ENCODE assay signal across 27 cellular contexts in genomic region chr3:103393395-103394186, GRCh38.
DNase-seq lines count a peak whose midpoint lies in the region; ATAC-seq, FAIRE-seq and TF ChIP-seq lines count a peak whose summit lies in the region.
"Had no signal": no experiment of that assay in that cellular context is flagged by ENCODE, and none has a peak within 500 bp of the region (broad histone marks: within the 10 kb centered on the region; RNA-seq: fewer than 3 reads in every experiment).

No MANE protein-coding gene starts in this region.

- WGBS in suprapubic skin, result 57% methylated on average over 4 of the region's 4 CpGs
- WGBS in stomach, 5 donors, result 65 to 74% (median 68%) methylated on average over 4 of the region's 4 CpGs

- H3K4me1 ChIP-seq in suprapubic skin (no peaks in the 10 kb centered on the region), stomach (no peaks in the 10 kb centered on the region), left lung (no peaks in the 10 kb centered on the region)
- H3K4me1 ChIP-seq: gastrocnemius medialis, tibial nerve had no signal

- FAIRE-seq in A204.1 (lab: Jason Lieb, UNC), result peak; percentile 60

- H3K27me3 ChIP-seq in suprapubic skin, result no peaks in the 10 kb centered on the region
- no peaks in the 10 kb centered on the region for H3K27me3 ChIP-seq in stomach
- no peaks in the 10 kb centered on the region for H3K27me3 ChIP-seq in left lung
- H3K27me3 ChIP-seq: cardiac muscle cell, gastrocnemius medialis, tibial nerve had no signal

- TF ChIP-seq POLR2A in suprapubic skin (IDR thresholded peaks at IDR 0.05) (no peak), stomach (IDR thresholded peaks at IDR 0.05) (no peak)

- TF ChIP-seq CTCF in suprapubic skin (IDR thresholded peaks at IDR 0.05) (no peak), stomach (IDR thresholded peaks at IDR 0.05) (no peak), left lung (IDR thresholded peaks at IDR 0.05) (no peak)

- DNase-seq in H4 (ENCODE audit: low spot score) (peak; percentile 5), amniotic epithelial cell (ENCODE audit: low read depth) (peak; percentile 43), iris pigment epithelial cell (ENCODE audit: low read depth) (peak; percentile 45), suprapubic skin (ENCODE audit: low spot score in 2 of 2) (no peak), stomach (no peak), left lung (no peak)
- DNase-seq: activated CD4-positive, alpha-beta memory T cell treated with anti-CD3 and anti-CD28 coated beads, Interleukin-2, amount 10 ng/mL, durations not matched to agents 7 days and 5 days; activated effector memory CD4-positive, alpha-beta T cell treated with anti-CD3 and anti-CD28 coated beads, Interleukin-2, amount 50 U/mL, for 16 hours; C1 segment of cervical spinal cord; Calu3; gastrocnemius medialis; GOT3; mesendoderm; MM.1S; naive B cell; NCI-H1436; NCI-H2171; NCI-H526 treated with DMSO at 0.1 percent for 48 hours; nucleus accumbens; retina; T-helper 9 cell had no signal

- H3K36me3 ChIP-seq in suprapubic skin (no peaks in the 10 kb centered on the region), stomach (no peaks in the 10 kb centered on the region), left lung (no peaks in the 10 kb centered on the region)
- H3K36me3 ChIP-seq: cardiac muscle cell, gastrocnemius medialis, tibial nerve had no signal

- ATAC-seq in HG03521 (IDR thresholded peaks at IDR 0.05; ENCODE audit: unreplicated experiment) (no peak), left lung (no peak)
- ATAC-seq: gastrocnemius medialis had no signal

- TF ChIP-seq EP300 in suprapubic skin (IDR thresholded peaks at IDR 0.05) (no peak), stomach (IDR thresholded peaks at IDR 0.05) (no peak)

- no peak overlapping the region for H3K4me3 ChIP-seq in suprapubic skin
- no peak overlapping the region for H3K4me3 ChIP-seq in stomach
- H3K4me3 ChIP-seq in left lung, result no peak overlapping the region
- H3K4me3 ChIP-seq: cardiac muscle cell, gastrocnemius medialis, tibial nerve had no signal

- intact Hi-C loops in stomach (cut with DNase I; ENCODE audit: low total_unique reads), result no loop called here
- intact Hi-C loops in left lung (cut with DNase I), result no loop called here

- H3K9me3 ChIP-seq in suprapubic skin (no peaks in the 10 kb centered on the region), stomach (no peaks in the 10 kb centered on the region), left lung (no peaks in the 10 kb centered on the region)
- H3K9me3 ChIP-seq: gastrocnemius medialis, tibial nerve had no signal

- H3K27ac ChIP-seq in suprapubic skin (no peak overlapping the region), stomach (no peak overlapping the region), left lung (no peak overlapping the region)
- H3K27ac ChIP-seq: cardiac muscle cell, gastrocnemius medialis, HL-60, RWPE1, tibial nerve had no signal

Comparison
In these comparisons a context has a peak if more than half of its experiments do, and no peak if none do; other contexts are left out.
1. DNase-seq: peak in H4 (single experiment), amniotic epithelial cell (single experiment) and iris pigment epithelial cell (single experiment); none in suprapubic skin (0 of 2), stomach (single experiment) and left lung (0 of 2).